30 cellular contexts compared by ENCODE assay signal in the genomic region with DNA sequence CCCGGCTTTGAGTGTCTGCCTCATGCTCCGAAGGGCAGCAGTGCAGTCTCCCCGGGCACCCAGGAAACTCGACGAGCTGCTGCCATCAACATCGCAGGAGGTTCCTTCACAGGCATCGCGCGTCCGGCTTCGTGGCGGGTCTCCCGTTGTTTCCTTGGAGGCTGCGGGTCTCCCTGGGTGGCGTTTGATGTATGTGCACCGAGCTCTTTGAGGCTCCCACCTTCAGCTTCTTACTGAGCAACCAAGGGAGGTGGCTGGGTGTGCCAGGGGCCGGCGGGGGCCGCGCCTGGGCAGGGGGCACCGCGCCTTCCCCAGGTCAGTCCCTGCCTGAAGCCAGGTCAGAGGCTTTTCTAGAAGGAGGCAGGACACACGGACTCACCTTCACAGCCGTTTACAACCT. TPM values are rescaled to one million over a fixed set of nuclear protein-coding genes. Genes with fewer than 3 reads are reported as not detected.
"Had no signal": no experiment of that assay in that cellular context is flagged by ENCODE, and none has a peak within 500 bp of the region (broad histone marks: within the 10 kb centered on the region; RNA-seq: fewer than 3 reads in every experiment).

No MANE protein-coding gene starts in this region.

- H3K27ac Mint-ChIP-seq: naive thymus-derived CD4-positive, alpha-beta T cell; natural killer cell; nephron progenitor cell; progenitor cell of endocrine pancreas; stimulated activated naive CD8-positive, alpha-beta T cell treated with anti-CD3 and anti-CD28 coated beads, Interleukin-15, amount 100 ng/mL, for 72 hours; type B pancreatic cell had no signal

- H3K36me3 ChIP-seq: ovary, right lobe of liver, sigmoid colon, suprapubic skin, tibial artery, transverse colon, upper lobe of right lung, uterus had no signal

- H3K4me1 Mint-ChIP-seq: nephron progenitor cell; neural crest cell; stimulated activated naive CD8-positive, alpha-beta T cell treated with anti-CD3 and anti-CD28 coated beads, Interleukin-15, amount 100 ng/mL, for 72 hours had no signal

- H3K9me3 Mint-ChIP-seq: natural killer cell; neural crest cell; stimulated activated effector memory CD8-positive, alpha-beta T cell treated with anti-CD3 and anti-CD28 coated beads, Interleukin-12 subunit alpha, Interleukin-12 subunit beta, amount 100 ng/mL, for 72 hours; type B pancreatic cell had no signal

- H3K9me3 ChIP-seq: psoas muscle, right lobe of liver, suprapubic skin, testis, upper lobe of right lung, uterus had no signal

- H3K4me3 Mint-ChIP-seq: naive thymus-derived CD4-positive, alpha-beta T cell; natural killer cell; nephron progenitor cell; neural crest cell; stimulated activated effector memory CD8-positive, alpha-beta T cell treated with anti-CD3 and anti-CD28 coated beads, Interleukin-12 subunit alpha, Interleukin-12 subunit beta, amount 100 ng/mL, for 72 hours; stimulated activated naive CD8-positive, alpha-beta T cell treated with anti-CD3 and anti-CD28 coated beads, Interleukin-15, amount 100 ng/mL, for 72 hours; type B pancreatic cell had no signal

- H3K4me3 ChIP-seq: ovary, psoas muscle, right lobe of liver, sigmoid colon, suprapubic skin, testis, tibial artery, transverse colon, upper lobe of right lung, uterus had no signal

- H3K27ac ChIP-seq: ovary, parathyroid adenoma, psoas muscle, right lobe of liver, sigmoid colon, suprapubic skin, testis, tibial artery, transverse colon, upper lobe of right lung, uterus had no signal

- H3K9ac ChIP-seq: parathyroid adenoma had no signal

- H3K36me3 Mint-ChIP-seq: natural killer cell; stimulated activated effector memory CD8-positive, alpha-beta T cell treated with anti-CD3 and anti-CD28 coated beads, Interleukin-12 subunit alpha, Interleukin-12 subunit beta, amount 100 ng/mL, for 72 hours; type B pancreatic cell had no signal

- DNase-seq: naive thymus-derived CD4-positive, alpha-beta T cell; natural killer cell; nephron progenitor cell; occipital lobe; ovary; posterior cingulate gyrus; psoas muscle; right cardiac atrium; right lobe of liver; sigmoid colon; small intestine; stimulated activated CD4-positive, alpha-beta T cell treated with anti-CD3 and anti-CD28 coated beads, Interleukin-15, amount 100 ng/mL, for 24 hours; stimulated activated CD4-positive, alpha-beta T cell treated with anti-CD3 and anti-CD28 coated beads, Interleukin-2, amount 100 ng/mL, for 24 hours; stimulated activated CD4-positive, alpha-beta T cell treated with anti-CD3 and anti-CD28 coated beads, Interleukin-2, amount 100 ng/mL, for 48 hours; stimulated activated CD4-positive, alpha-beta T cell treated with anti-CD3 and anti-CD28 coated beads, Interleukin-4, amount 100 ng/mL, for 24 hours; stimulated activated naive CD4-positive, alpha-beta T cell; stimulated activated naive CD8-positive, alpha-beta T cell treated with anti-CD3 and anti-CD28 coated beads, Interleukin-15, amount 100 ng/mL, for 72 hours; stimulated activated naive CD8-positive, alpha-beta T cell treated with anti-CD3 and anti-CD28 coated beads, Interleukin-15, Interleukin-2, amounts not matched to agents 100 U/mL and 50 U/mL, for 24 hours; substantia nigra; testis; tibial artery; transverse colon; upper lobe of right lung; uterus had no signal

- H3K4me1 ChIP-seq: parathyroid adenoma, psoas muscle, right lobe of liver, sigmoid colon, testis, tibial artery, transverse colon, upper lobe of right lung, uterus had no signal

- ATAC-seq: naive thymus-derived CD4-positive, alpha-beta T cell; natural killer cell; psoas muscle; right cardiac atrium; right lobe of liver; stimulated activated effector memory CD8-positive, alpha-beta T cell treated with anti-CD3 and anti-CD28 coated beads, Interleukin-12 subunit alpha, Interleukin-12 subunit beta, amount 100 ng/mL, for 72 hours; stimulated activated naive CD8-positive, alpha-beta T cell treated with anti-CD3 and anti-CD28 coated beads, Interleukin-15, amount 100 ng/mL, for 72 hours; stimulated activated naive CD8-positive, alpha-beta T cell treated with anti-CD3 and anti-CD28 coated beads, Interleukin-15, Interleukin-2, amounts not matched to agents 100 U/mL and 50 U/mL, for 24 hours; upper lobe of right lung had no signal

- H2AFZ ChIP-seq: parathyroid adenoma had no signal

- H3K27me3 Mint-ChIP-seq: naive thymus-derived CD4-positive, alpha-beta T cell; stimulated activated naive CD8-positive, alpha-beta T cell treated with anti-CD3 and anti-CD28 coated beads, Interleukin-15, amount 100 ng/mL, for 72 hours had no signal

- H3K27me3 ChIP-seq: ovary, right lobe of liver, testis, uterus had no signal

RNA-seq across cellular contexts. Expression of a gene that starts 42.2 kb away (rescaled TPM):
- total RNA-seq: progenitor cell of endocrine pancreas had no signal
